Comparison of ENCODE assay signal across 1 cellular context in the genomic region with DNA sequence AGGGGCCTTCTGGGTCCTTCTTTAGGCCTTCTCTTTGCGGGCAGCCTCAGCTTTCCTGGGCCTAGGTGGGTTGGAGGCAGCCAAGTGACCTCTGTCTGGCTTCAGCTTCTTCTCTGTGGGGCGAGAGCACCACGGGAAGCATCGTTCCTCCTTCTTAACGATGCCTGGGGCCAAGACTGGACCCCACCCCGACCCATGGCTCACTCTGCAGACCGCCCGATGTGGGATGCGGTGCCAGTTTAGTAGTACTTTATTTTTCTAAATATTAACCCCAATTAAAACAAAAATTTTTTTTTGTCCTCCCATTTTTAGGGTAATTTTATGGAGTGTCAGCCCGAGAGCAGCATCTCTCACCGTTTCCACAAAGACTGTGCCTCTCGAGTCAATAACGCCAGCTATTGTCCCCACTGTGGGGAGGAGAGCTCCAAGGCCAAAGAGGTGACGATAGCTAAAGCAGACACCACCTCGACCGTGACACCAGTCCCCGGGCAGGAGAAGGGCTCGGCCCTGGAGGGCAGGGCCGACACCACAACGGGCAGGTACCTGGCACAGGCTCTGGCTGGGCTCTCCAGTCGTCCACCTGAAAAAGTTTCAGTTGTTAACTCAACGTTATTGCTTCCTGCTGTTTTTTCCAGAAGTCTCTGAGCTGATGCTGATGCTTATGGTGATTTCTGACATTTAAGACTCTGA.
TF ChIP-seq lines count a peak whose summit lies in the region.

No MANE protein-coding gene starts in this region.

TF ChIP-seq in WTC11, 78 proteins besides CTCF, POLR2A, EP300 and RAD21 (continued from another document):
- TF ChIP-seq MLX (CRISPR knock-in tag; IDR thresholded peaks at IDR 0.05) (no peak), IRF2 (CRISPR knock-in tag; IDR thresholded peaks at IDR 0.05; ENCODE audit: borderline replicate concordance, low read depth) (no peak)
